Comparison of ENCODE assay signal across 8 cellular contexts in genomic region chr19:39031368-39032163, GRCh38. TPM values are rescaled to one million over a fixed set of nuclear protein-coding genes. Genes with fewer than 3 reads are reported as not detected.
DNase-seq lines count a peak whose midpoint lies in the region; ATAC-seq and TF ChIP-seq lines count a peak whose summit lies in the region.

No MANE protein-coding gene starts in this region.

- peaks cover 11% of the 10 kb centered on the region for H3K4me1 Mint-ChIP-seq in CD8-positive, alpha-beta T cell (ENCODE audit: low read depth)
- peaks cover 5% of the 10 kb centered on the region for H3K4me1 Mint-ChIP-seq in activated CD4-positive, alpha-beta T cell treated with anti-CD3 and anti-CD28 coated beads for 36 hours
- H3K4me1 Mint-ChIP-seq in chondrocyte (ENCODE audit: low read depth) = peaks cover 16% of the 10 kb centered on the region

- H3K36me3 ChIP-seq in CD8-positive, alpha-beta T cell (ENCODE audit: insufficient read depth, low read length) = no peaks in the 10 kb centered on the region
- no peaks in the 10 kb centered on the region for H3K36me3 ChIP-seq in HAP-1 (replicated peaks)

- CTCF ChIA-PET in CD8-positive, alpha-beta T cell (lab: Charles Lee) = no interaction called here
- CTCF ChIA-PET in activated CD4-positive, alpha-beta T cell treated with anti-CD3 and anti-CD28 coated beads for 36 hours (lab: Charles Lee) = interaction anchor here (0.7 to 1.5 kb wide), 2 partner anchors 56 to 79 kb away, joined by 3 to 4 read pairs; partner anchors contain the start of gene FBXO17

- in situ Hi-C loops in HAP-1 (cut with MboI; ENCODE audit: low sequenced_read_pairs) = no loop called here

- H3K4me1 ChIP-seq in CD8-positive, alpha-beta T cell (ENCODE audit: insufficient read depth, low read length) = peaks cover 13% of the 10 kb centered on the region
- peaks cover 9% of the 10 kb centered on the region for H3K4me1 ChIP-seq in HAP-1

- H3K9me3 Mint-ChIP-seq in CD8-positive, alpha-beta T cell = no peaks in the 10 kb centered on the region
- H3K9me3 Mint-ChIP-seq in activated CD4-positive, alpha-beta T cell treated with anti-CD3 and anti-CD28 coated beads for 36 hours (ENCODE audit: low read depth) = peaks cover 2% of the 10 kb centered on the region
- no peaks in the 10 kb centered on the region for H3K9me3 Mint-ChIP-seq in chondrocyte (ENCODE audit: low read depth)

- no peak overlapping the region for H3K27ac Mint-ChIP-seq in CD8-positive, alpha-beta T cell
- H3K27ac Mint-ChIP-seq in activated CD4-positive, alpha-beta T cell treated with anti-CD3 and anti-CD28 coated beads for 36 hours = no peak overlapping the region
- no peak overlapping the region for H3K27ac Mint-ChIP-seq in chondrocyte (ENCODE audit: unreplicated experiment)

- TF ChIP-seq CTCF in CD8-positive, alpha-beta T cell (IDR thresholded peaks at IDR 0.05) = no peak
- no peak for TF ChIP-seq CTCF in chondrocyte (IDR thresholded peaks at IDR 0.05)

- ATAC-seq in CD8-positive, alpha-beta T cell = peak; percentile 89
- ATAC-seq in activated CD4-positive, alpha-beta T cell treated with anti-CD3 and anti-CD28 coated beads for 36 hours = peak; percentile 97
- ATAC-seq in HG03097 (IDR thresholded peaks at IDR 0.05; ENCODE audit: low FRiP score, unreplicated experiment) = no peak

- POLR2A ChIA-PET in CD8-positive, alpha-beta T cell (lab: Charles Lee) = no interaction called here
- POLR2A ChIA-PET in activated CD4-positive, alpha-beta T cell treated with anti-CD3 and anti-CD28 coated beads for 36 hours (lab: Charles Lee) = no interaction called here

- intact Hi-C loops in CD8-positive, alpha-beta T cell (cut with DNase I, micrococcal nuclease) = no loop called here
- intact Hi-C loops in activated CD4-positive, alpha-beta T cell treated with anti-CD3 and anti-CD28 coated beads for 36 hours (cut with DNase I, micrococcal nuclease) = loop anchor here (1.0 to 10.0 kb wide), 4 partner anchors 67 to 380 kb away; partner anchors contain the start of genes MRPS12 (in 1 of the 2), SAMD4B (in 1 of the 2) and SARS2 (in 1 of the 2)

- peaks cover 15% of the 10 kb centered on the region for H3K27me3 Mint-ChIP-seq in CD8-positive, alpha-beta T cell (ENCODE audit: low read depth)
- H3K27me3 Mint-ChIP-seq in activated CD4-positive, alpha-beta T cell treated with anti-CD3 and anti-CD28 coated beads for 36 hours = peaks cover 24% of the 10 kb centered on the region
- peaks cover under 1% of the 10 kb centered on the region for H3K27me3 Mint-ChIP-seq in chondrocyte (ENCODE audit: low read depth)

- DNase-seq in CD8-positive, alpha-beta T cell = peak; percentile 50 to 78 (median 69)
- peak; percentile 95 to 100 for DNase-seq in HAP-1 (ENCODE audit: low spot score in 2 of 2)
- peak; percentile 100 for DNase-seq in NCI-H2227 (lab: John Stamatoyannopoulos, UW; ENCODE audit: unreplicated experiment)
- DNase-seq in activated CD4-positive, alpha-beta T cell treated with anti-CD3 and anti-CD28 coated beads for 36 hours = peak; percentile 91
- peak; percentile 95 for DNase-seq in chondrocyte (ENCODE audit: low spot score)
- DNase-seq in kidney glomerular epithelial cell (lab: John Stamatoyannopoulos, UW) = peak; percentile 91
- peak; percentile 72 to 82 for DNase-seq in stimulated activated CD4-positive, alpha-beta T cell treated with anti-CD3 and anti-CD28 coated beads, Interleukin-15, amount 100 ng/mL, for 48 hours (ENCODE audit: low read depth in 2 of 2)

- peak overlapping the region; percentile 62 for H3K4me3 ChIP-seq in CD8-positive, alpha-beta T cell (ENCODE audit: low read depth, low read length)
- peak overlapping the region; percentile 46 for H3K4me3 ChIP-seq in HAP-1

- no peaks in the 10 kb centered on the region for H3K27me3 ChIP-seq in CD8-positive, alpha-beta T cell (ENCODE audit: insufficient read depth, low read length)
- H3K27me3 ChIP-seq in HAP-1 (ENCODE audit: low read depth) = no peaks in the 10 kb centered on the region

- H3K27ac ChIP-seq in CD8-positive, alpha-beta T cell (ENCODE audit: low read depth, low read length) = no peak overlapping the region

- H3K4me3 Mint-ChIP-seq in CD8-positive, alpha-beta T cell = peak overlapping the region; percentile 75
- H3K4me3 Mint-ChIP-seq in activated CD4-positive, alpha-beta T cell treated with anti-CD3 and anti-CD28 coated beads for 36 hours = peak overlapping the region; percentile 58
- H3K4me3 Mint-ChIP-seq in chondrocyte (ENCODE audit: unreplicated experiment) = peak overlapping the region; percentile 71

- no peaks in the 10 kb centered on the region for H3K36me3 Mint-ChIP-seq in CD8-positive, alpha-beta T cell
- H3K36me3 Mint-ChIP-seq in activated CD4-positive, alpha-beta T cell treated with anti-CD3 and anti-CD28 coated beads for 36 hours (ENCODE audit: low read depth) = no peaks in the 10 kb centered on the region
- H3K36me3 Mint-ChIP-seq in chondrocyte (ENCODE audit: low read depth) = peaks cover 6% of the 10 kb centered on the region

- H3K9me3 ChIP-seq in CD8-positive, alpha-beta T cell (ENCODE audit: low read length) = no peaks in the 10 kb centered on the region
- no peaks in the 10 kb centered on the region for H3K9me3 ChIP-seq in HAP-1

RNA-seq across cellular contexts. Expression of gene FBXO27, which starts 0.8 kb away (rescaled TPM):
- total RNA-seq in CD8-positive, alpha-beta T cell = not detected
- under 1 TPM; 0.71 to 0.90 TPM for total RNA-seq in activated CD4-positive, alpha-beta T cell treated with anti-CD3 and anti-CD28 coated beads for 36 hours
- 4.6 to 7.4 TPM (median 6.7 TPM) in 3 replicates for total RNA-seq in chondrocyte

RNA-seq across cellular contexts. Expression of gene ACP7, which starts 52.6 kb away (rescaled TPM):
- total RNA-seq in CD8-positive, alpha-beta T cell = not detected
- total RNA-seq in activated CD4-positive, alpha-beta T cell treated with anti-CD3 and anti-CD28 coated beads for 36 hours = not detected
- not detected in 3 replicates for total RNA-seq in chondrocyte

RNA-seq across cellular contexts. Expression of gene FBXO17, which starts 56.0 kb away (rescaled TPM):
- not detected for total RNA-seq in CD8-positive, alpha-beta T cell
- total RNA-seq in activated CD4-positive, alpha-beta T cell treated with anti-CD3 and anti-CD28 coated beads for 36 hours = not detected
- 40.2 to 44.9 TPM (median 40.6 TPM) in 3 replicates for total RNA-seq in chondrocyte

Comparison
In these comparisons a context has a peak if more than half of its experiments do, and no peak if none do; other contexts are left out.
1. RNA of gene FBXO17, which starts 56.0 kb away (total RNA-seq): 40.2 to 44.9 TPM in chondrocyte; not detected in CD8-positive, alpha-beta T cell and not detected in activated CD4-positive, alpha-beta T cell treated with anti-CD3 and anti-CD28 coated beads for 36 hours; every median in the first group is over 10 times any median in the second.
2. intact Hi-C loops: an anchor here in activated CD4-positive, alpha-beta T cell treated with anti-CD3 and anti-CD28 coated beads for 36 hours (1.0 to 10.0 kb wide); none called in CD8-positive, alpha-beta T cell.
3. Peak in every context shown above with its lines, with median percentiles within 50 percentile points of each other: DNase-seq and H3K4me3 Mint-ChIP-seq.